8 cellular contexts compared by ENCODE assay signal in the genomic region with DNA sequence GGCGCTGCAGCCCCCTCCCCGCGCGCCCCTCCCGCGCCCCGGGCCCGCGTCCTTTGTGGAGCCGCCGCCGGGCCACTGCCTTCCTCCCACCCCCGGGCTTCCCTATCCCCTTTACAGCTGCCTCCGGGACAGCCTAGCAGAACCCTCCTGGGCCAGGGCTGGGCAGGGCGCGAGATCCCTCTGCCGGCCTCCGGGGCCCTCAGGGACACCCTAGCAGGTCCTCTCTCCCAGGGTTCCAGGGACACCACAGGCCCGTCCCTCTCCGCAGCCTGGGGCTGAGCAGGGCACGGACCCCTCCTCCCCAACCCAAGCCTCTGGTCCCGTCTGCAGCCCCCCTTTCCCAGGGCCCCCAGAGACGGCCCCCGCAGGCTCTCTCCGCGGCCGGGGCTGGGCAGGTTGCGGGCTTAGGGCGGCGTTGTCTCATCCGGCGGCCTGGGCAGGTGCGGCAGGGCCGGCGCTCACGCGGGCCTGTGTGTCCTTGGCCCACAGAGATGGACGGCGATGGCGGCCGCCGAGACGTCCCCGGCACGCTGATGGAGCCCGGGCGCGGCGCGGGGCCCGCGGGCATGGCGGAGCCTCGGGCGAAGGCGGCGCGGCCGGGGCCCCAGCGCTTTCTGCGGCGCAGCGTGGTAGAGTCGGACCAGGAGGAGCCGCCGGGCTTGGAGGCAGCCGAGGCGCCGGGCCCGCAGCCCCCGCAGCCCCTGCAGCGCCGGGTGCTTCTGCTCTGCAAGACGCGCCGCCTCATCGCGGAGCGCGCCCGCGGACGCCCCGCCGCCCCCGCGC. TPM values are rescaled to one million over a fixed set of nuclear protein-coding genes. Genes with fewer than 3 reads are reported as not detected.
DNase-seq lines count a peak whose midpoint lies in the region; ATAC-seq and TF ChIP-seq lines count a peak whose summit lies in the region.

No MANE protein-coding gene starts in this region.

- H3K4me2 ChIP-seq in skeletal muscle satellite cell (ENCODE audit: low read length), result peak overlapping the region; percentile 74

- intact Hi-C loops in left ventricle myocardium superior (cut with micrococcal nuclease), result loop anchor here (5.0 kb wide), 1 partner anchor 983 kb away; no protein-coding TSS in a partner anchor

- DNase-seq in NCI-H1092 (lab: John Stamatoyannopoulos, UW), result peak; percentile 11
- no peak for DNase-seq in NCI-H1092 treated with DMSO at 0.1 percent for 48 hours (lab: John Stamatoyannopoulos, UW)
- DNase-seq in WTC11 (ENCODE audit: low spot score), result peak; percentile 37
- DNase-seq in left ventricle myocardium superior, result peak; percentile 38
- no peak for DNase-seq in A172 (ENCODE audit: low spot score)

- peak overlapping the region; percentile 62 for H3K4me3 Mint-ChIP-seq in WTC11

- ATAC-seq in WTC11 (peak; percentile 40), left ventricle myocardium superior (no peak), GM21360 (IDR thresholded peaks at IDR 0.05; ENCODE audit: unreplicated experiment) (no peak), HG03135 (IDR thresholded peaks at IDR 0.05; ENCODE audit: unreplicated experiment) (no peak)

- peak overlapping the region; percentile 59 for H3K4me3 ChIP-seq in skeletal muscle satellite cell (ENCODE audit: low read length)

- H3K27me3 Mint-ChIP-seq in WTC11 (ENCODE audit: low read depth), result peaks cover 31% of the 10 kb centered on the region

- peaks cover 75% of the 10 kb centered on the region for H3K27me3 ChIP-seq in skeletal muscle satellite cell (ENCODE audit: control insufficient read depth, insufficient read depth, low read length)

- CTCF ChIA-PET in WTC11 (lab: Charles Lee), result no interaction called here

- no peak overlapping the region for H3K27ac Mint-ChIP-seq in WTC11

- no peaks in the 10 kb centered on the region for H3K9me3 ChIP-seq in skeletal muscle satellite cell (replicated peaks; ENCODE audit: low read length)

- no peak for TF ChIP-seq CTCF in WTC11 (IDR thresholded peaks at IDR 0.05)

- no peak overlapping the region for H3K9ac ChIP-seq in skeletal muscle satellite cell (ENCODE audit: low read depth, low read length)

- H3K4me1 Mint-ChIP-seq in WTC11, result peaks cover 37% of the 10 kb centered on the region

- no peaks in the 10 kb centered on the region for H3K36me3 ChIP-seq in skeletal muscle satellite cell (ENCODE audit: insufficient read depth, low read length)

- no peaks in the 10 kb centered on the region for H3K4me1 ChIP-seq in skeletal muscle satellite cell (ENCODE audit: control insufficient read depth, insufficient read depth, low read length)

- no peaks in the 10 kb centered on the region for H3K9me3 Mint-ChIP-seq in WTC11

- no peaks in the 10 kb centered on the region for H3K36me3 Mint-ChIP-seq in WTC11

- POLR2A ChIA-PET in WTC11 (lab: Charles Lee), result no interaction called here

TF ChIP-seq in WTC11, 78 proteins besides CTCF, POLR2A, EP300 and RAD21 (continues in another document):
- TF ChIP-seq RORB (CRISPR knock-in tag; IDR thresholded peaks at IDR 0.05), result no peak
- 0 out of 2 replicates have a peak, but pooled peaks have one; percentile 44 for TF ChIP-seq ELF4 (CRISPR knock-in tag; IDR thresholded peaks at IDR 0.05; ENCODE audit: low read depth)
- TF ChIP-seq, protein P1, sequence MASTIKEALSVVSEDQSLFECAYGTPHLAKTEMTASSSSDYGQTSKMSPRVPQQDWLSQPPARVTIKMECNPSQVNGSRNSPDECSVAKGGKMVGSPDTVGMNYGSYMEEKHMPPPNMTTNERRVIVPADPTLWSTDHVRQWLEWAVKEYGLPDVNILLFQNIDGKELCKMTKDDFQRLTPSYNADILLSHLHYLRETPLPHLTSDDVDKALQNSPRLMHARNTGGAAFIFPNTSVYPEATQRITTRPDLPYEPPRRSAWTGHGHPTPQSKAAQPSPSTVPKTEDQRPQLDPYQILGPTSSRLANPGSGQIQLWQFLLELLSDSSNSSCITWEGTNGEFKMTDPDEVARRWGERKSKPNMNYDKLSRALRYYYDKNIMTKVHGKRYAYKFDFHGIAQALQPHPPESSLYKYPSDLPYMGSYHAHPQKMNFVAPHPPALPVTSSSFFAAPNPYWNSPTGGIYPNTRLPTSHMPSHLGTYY (CRISPR knock-in tag; IDR thresholded peaks at IDR 0.05), result no peak
- 0 out of 2 replicates have a peak, but pooled peaks have one; percentile 13 for TF ChIP-seq TP53 (CRISPR knock-in tag; IDR thresholded peaks at IDR 0.05)
- TF ChIP-seq SP1 (CRISPR knock-in tag; conservative IDR thresholded peaks at IDR 0.05), result peak; percentile 29; the same call in 1 of the 2 replicates
- TF ChIP-seq GTF2I (CRISPR knock-in tag; conservative IDR thresholded peaks at IDR 0.05), result no peak
- TF ChIP-seq, protein P2, sequence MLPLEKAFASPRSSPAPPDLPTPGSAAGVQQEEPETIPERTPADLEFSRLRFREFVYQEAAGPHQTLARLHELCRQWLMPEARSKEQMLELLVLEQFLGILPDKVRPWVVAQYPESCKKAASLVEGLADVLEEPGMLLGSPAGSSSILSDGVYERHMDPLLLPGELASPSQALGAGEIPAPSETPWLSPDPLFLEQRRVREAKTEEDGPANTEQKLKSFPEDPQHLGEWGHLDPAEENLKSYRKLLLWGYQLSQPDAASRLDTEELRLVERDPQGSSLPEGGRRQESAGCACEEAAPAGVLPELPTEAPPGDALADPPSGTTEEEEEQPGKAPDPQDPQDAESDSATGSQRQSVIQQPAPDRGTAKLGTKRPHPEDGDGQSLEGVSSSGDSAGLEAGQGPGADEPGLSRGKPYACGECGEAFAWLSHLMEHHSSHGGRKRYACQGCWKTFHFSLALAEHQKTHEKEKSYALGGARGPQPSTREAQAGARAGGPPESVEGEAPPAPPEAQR (CRISPR knock-in tag; IDR thresholded peaks at IDR 0.05), result no peak
- TF ChIP-seq SOX15 (CRISPR knock-in tag; IDR thresholded peaks at IDR 0.05), result no peak
- peak; percentile 100 for TF ChIP-seq ZNF121 (CRISPR knock-in tag; IDR thresholded peaks at IDR 0.05)
- TF ChIP-seq ZNF138 (CRISPR knock-in tag; conservative IDR thresholded peaks at IDR 0.05), result 0 out of 2 replicates have a peak, but pooled peaks have one; percentile 25
- TF ChIP-seq ZNF671 (CRISPR knock-in tag; IDR thresholded peaks at IDR 0.05), result no peak
- TF ChIP-seq KAT7 (CRISPR knock-in tag; IDR thresholded peaks at IDR 0.05; ENCODE audit: borderline replicate concordance), result 0 out of 2 replicates have a peak, but pooled peaks have one; percentile 13
- TF ChIP-seq, protein P3, sequence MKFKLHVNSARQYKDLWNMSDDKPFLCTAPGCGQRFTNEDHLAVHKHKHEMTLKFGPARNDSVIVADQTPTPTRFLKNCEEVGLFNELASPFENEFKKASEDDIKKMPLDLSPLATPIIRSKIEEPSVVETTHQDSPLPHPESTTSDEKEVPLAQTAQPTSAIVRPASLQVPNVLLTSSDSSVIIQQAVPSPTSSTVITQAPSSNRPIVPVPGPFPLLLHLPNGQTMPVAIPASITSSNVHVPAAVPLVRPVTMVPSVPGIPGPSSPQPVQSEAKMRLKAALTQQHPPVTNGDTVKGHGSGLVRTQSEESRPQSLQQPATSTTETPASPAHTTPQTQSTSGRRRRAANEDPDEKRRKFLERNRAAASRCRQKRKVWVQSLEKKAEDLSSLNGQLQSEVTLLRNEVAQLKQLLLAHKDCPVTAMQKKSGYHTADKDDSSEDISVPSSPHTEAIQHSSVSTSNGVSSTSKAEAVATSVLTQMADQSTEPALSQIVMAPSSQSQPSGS (CRISPR knock-in tag; IDR thresholded peaks at IDR 0.05; ENCODE audit: borderline replicate concordance, low read depth), result no peak
- no peak for TF ChIP-seq SMAD4 (CRISPR knock-in tag; IDR thresholded peaks at IDR 0.05)
- no peak for TF ChIP-seq JAZF1 (CRISPR knock-in tag; IDR thresholded peaks at IDR 0.05)
- TF ChIP-seq, protein P4, sequence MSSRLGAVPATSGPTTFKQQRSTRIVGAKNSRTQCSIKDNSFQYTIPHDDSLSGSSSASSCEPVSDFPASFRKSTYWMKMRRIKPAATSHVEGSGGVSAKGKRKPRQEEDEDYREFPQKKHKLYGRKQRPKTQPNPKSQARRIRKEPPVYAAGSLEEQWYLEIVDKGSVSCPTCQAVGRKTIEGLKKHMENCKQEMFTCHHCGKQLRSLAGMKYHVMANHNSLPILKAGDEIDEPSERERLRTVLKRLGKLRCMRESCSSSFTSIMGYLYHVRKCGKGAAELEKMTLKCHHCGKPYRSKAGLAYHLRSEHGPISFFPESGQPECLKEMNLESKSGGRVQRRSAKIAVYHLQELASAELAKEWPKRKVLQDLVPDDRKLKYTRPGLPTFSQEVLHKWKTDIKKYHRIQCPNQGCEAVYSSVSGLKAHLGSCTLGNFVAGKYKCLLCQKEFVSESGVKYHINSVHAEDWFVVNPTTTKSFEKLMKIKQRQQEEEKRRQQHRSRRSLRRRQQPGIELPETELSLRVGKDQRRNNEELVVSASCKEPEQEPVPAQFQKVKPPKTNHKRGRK (CRISPR knock-in tag; IDR thresholded peaks at IDR 0.05; ENCODE audit: borderline replicate concordance), result no peak
- TF ChIP-seq EMX1 (CRISPR knock-in tag; IDR thresholded peaks at IDR 0.05), result no peak
- TF ChIP-seq ETV6 (CRISPR knock-in tag; IDR thresholded peaks at IDR 0.05), result no peak
- TF ChIP-seq SMAD3 (CRISPR knock-in tag; IDR thresholded peaks at IDR 0.05; ENCODE audit: borderline replicate concordance), result no peak

RNA-seq across cellular contexts. Expression of a gene that starts 0.7 kb away (rescaled TPM):
- total RNA-seq in WTC11 (2021) (113 to 121 TPM (median 120 TPM) in 3 replicates), left ventricle myocardium superior (250 TPM)
- 0.22 TPM in 1 of 2 replicates, not detected in the other for total RNA-seq in skeletal muscle satellite cell (2012; rRNA removed)
- total RNA-seq in A172 (2014; rRNA removed; shearing (Covaris generic)), result not detected in 2 replicates

RNA-seq across cellular contexts. Expression of a gene that starts 50.6 kb away (rescaled TPM):
- total RNA-seq in WTC11 (2021) (35.6 to 41.3 TPM (median 37.7 TPM) in 3 replicates), left ventricle myocardium superior (46.8 TPM)
- total RNA-seq in skeletal muscle satellite cell (2012; rRNA removed), result 16.6 and 20.0 TPM in 2 replicates
- total RNA-seq in A172 (2014; rRNA removed; shearing (Covaris generic)), result 64.2 and 68.2 TPM in 2 replicates

Comparison
In these comparisons a context has a peak if more than half of its experiments do, and no peak if none do; other contexts are left out.
1. DNase-seq: peak in NCI-H1092 (single experiment), WTC11 (single experiment) and left ventricle myocardium superior (single experiment); none in NCI-H1092 treated with DMSO at 0.1 percent for 48 hours (single experiment) and A172 (single experiment).
2. RNA of a gene that starts 0.7 kb away (total RNA-seq): 250 TPM in left ventricle myocardium superior (single experiment) and 113 to 121 TPM in WTC11; not detected in A172; every median in the first group is over 100 times any median in the second.